ENCODE assay signal across 18 cellular contexts in the genomic region with DNA sequence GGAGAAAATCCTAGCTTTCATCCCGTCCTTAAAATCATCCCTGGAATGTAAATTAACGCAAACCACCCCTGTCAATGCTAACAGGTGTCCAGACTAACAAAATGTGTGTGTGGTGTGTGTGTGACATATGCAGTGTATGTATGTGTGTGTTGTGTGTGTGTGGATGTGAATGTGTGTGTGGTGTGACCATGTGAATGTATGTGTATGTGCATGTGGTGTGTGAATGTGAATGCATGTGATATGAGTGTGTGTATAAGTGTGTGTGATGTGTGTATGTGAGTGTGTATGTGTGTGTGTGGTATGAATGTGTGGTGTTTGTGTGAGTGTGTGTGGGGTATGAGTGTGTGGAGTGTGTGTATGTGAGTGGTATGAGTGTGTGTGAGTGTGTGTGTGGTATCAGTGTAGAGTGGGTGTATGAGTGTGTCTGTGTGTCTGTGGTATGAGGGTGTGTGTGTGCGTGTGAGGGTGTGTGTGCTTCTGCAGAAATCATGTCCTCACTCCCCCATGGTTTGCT.
A peak's percentile ranks its signal among the peaks of the same experiment; 100 is the strongest.
DNase-seq lines count a peak whose midpoint lies in the region; ATAC-seq, FAIRE-seq and TF ChIP-seq lines count a peak whose summit lies in the region.
"Had no signal": no experiment of that assay in that cellular context is flagged by ENCODE, and none has a peak within 500 bp of the region (broad histone marks: within the 10 kb centered on the region; RNA-seq: fewer than 3 reads in every experiment).

No MANE protein-coding gene starts in this region.

- H3K27me3 ChIP-seq in lower lobe of right lung (ENCODE audit: low read depth) (peaks cover 20% of the 10 kb centered on the region), stomach (peaks cover 0 to 70% (median 31%) of the 10 kb centered on the region in 3 donors)

- H3K4me3 ChIP-seq in mucosa of descending colon, result no peak overlapping the region
- no peak overlapping the region for H3K4me3 ChIP-seq in lower lobe of right lung
- no peak overlapping the region for H3K4me3 ChIP-seq in stomach
- H3K4me3 ChIP-seq: BLaER1 treated with 17β-estradiol and CSF1 and Interleukin-3, amounts not matched to agents 10 nM and 100 nM; HAP-1 had no signal

- no peaks in the 10 kb centered on the region for H3K4me1 ChIP-seq in mucosa of descending colon (ENCODE audit: low read depth)
- no peaks in the 10 kb centered on the region for H3K4me1 ChIP-seq in lower lobe of right lung
- no peaks in the 10 kb centered on the region for H3K4me1 ChIP-seq in stomach
- H3K4me1 ChIP-seq: HAP-1 had no signal

- peak; percentile 23 for ATAC-seq in activated T-helper 17 cell treated with anti-CD3 and anti-CD28 coated beads, Interleukin-2, amount 50 U/mL, for 72 hours (replicated peaks)
- ATAC-seq in mucosa of descending colon, result peak; percentile 19
- peak; percentile 5 for ATAC-seq in stimulated activated memory B cell treated with anti-CD40 and anti-IgM and Interleukin-4, amounts not matched to agents 10 μg/mL and 1 μg/mL and 100 μg/mL, for 72 hours
- no peak for ATAC-seq in lower lobe of right lung

- intact Hi-C loops in mucosa of descending colon (cut with DNase I, micrococcal nuclease), result no loop called here
- intact Hi-C loops in lower lobe of right lung (cut with DNase I), result no loop called here
- intact Hi-C loops in stomach (cut with DNase I; ENCODE audit: low total_unique reads), result no loop called here

- H3K9me3 Mint-ChIP-seq in activated T-helper 17 cell treated with anti-CD3 and anti-CD28 coated beads, Interleukin-2, amount 50 U/mL, for 72 hours, result no peaks in the 10 kb centered on the region
- peaks cover 3% of the 10 kb centered on the region for H3K9me3 Mint-ChIP-seq in stimulated activated memory B cell treated with anti-CD40 and anti-IgM and Interleukin-4, amounts not matched to agents 10 μg/mL and 1 μg/mL and 100 μg/mL, for 72 hours

- H3K36me3 ChIP-seq in mucosa of descending colon (ENCODE audit: low read depth) (no peaks in the 10 kb centered on the region), lower lobe of right lung (no peaks in the 10 kb centered on the region), stomach (no peaks in the 10 kb centered on the region)
- H3K36me3 ChIP-seq: BLaER1 treated with 17β-estradiol and CSF1 and Interleukin-3, amounts not matched to agents 10 nM and 100 nM; HAP-1 had no signal

- no peak for TF ChIP-seq POLR2A in GM12891 (IDR thresholded peaks at IDR 0.05; ENCODE audit: low read depth, low read length)
- TF ChIP-seq POLR2A in stomach (IDR thresholded peaks at IDR 0.05), result no peak

- peak; percentile 76 for FAIRE-seq in GM12891 (lab: Jason Lieb, UNC)
- FAIRE-seq: GM18507 had no signal

- H3K4me3 Mint-ChIP-seq in activated T-helper 17 cell treated with anti-CD3 and anti-CD28 coated beads, Interleukin-2, amount 50 U/mL, for 72 hours, result no peak overlapping the region
- H3K4me3 Mint-ChIP-seq in stimulated activated memory B cell treated with anti-CD40 and anti-IgM and Interleukin-4, amounts not matched to agents 10 μg/mL and 1 μg/mL and 100 μg/mL, for 72 hours, result no peak overlapping the region
- H3K4me3 Mint-ChIP-seq: CD4-positive, CD25-positive, alpha-beta regulatory T cell; HFFc6; IgD-negative memory B cell had no signal

- H3K27ac Mint-ChIP-seq in activated T-helper 17 cell treated with anti-CD3 and anti-CD28 coated beads, Interleukin-2, amount 50 U/mL, for 72 hours, result no peak overlapping the region
- no peak overlapping the region for H3K27ac Mint-ChIP-seq in stimulated activated memory B cell treated with anti-CD40 and anti-IgM and Interleukin-4, amounts not matched to agents 10 μg/mL and 1 μg/mL and 100 μg/mL, for 72 hours
- H3K27ac Mint-ChIP-seq: HFFc6, IgD-negative memory B cell had no signal

- no peak for DNase-seq in GM12891 (ENCODE audit: insufficient read length, low spot score)
- no peak for DNase-seq in mucosa of descending colon
- no peak for DNase-seq in AG20443 (ENCODE audit: low spot score)
- DNase-seq in lower lobe of right lung, result no peak
- DNase-seq in stomach, result no peak
- DNase-seq: 8988T; CD4-positive, CD25-positive, alpha-beta regulatory T cell; DMS53; GF-D8; GOT3; HFFc6 had no signal

- TF ChIP-seq EP300 in stomach (IDR thresholded peaks at IDR 0.05), result no peak

- no peaks in the 10 kb centered on the region for H3K9me3 ChIP-seq in mucosa of descending colon
- H3K9me3 ChIP-seq in lower lobe of right lung, result no peaks in the 10 kb centered on the region
- no peaks in the 10 kb centered on the region for H3K9me3 ChIP-seq in stomach
- H3K9me3 ChIP-seq: BLaER1 treated with 17β-estradiol and CSF1 and Interleukin-3, amounts not matched to agents 10 nM and 100 nM; HAP-1 had no signal

- WGBS in stomach, 5 donors, result 69 to 85% (median 71%) methylated on average over 3 of the region's 3 CpGs

- TF ChIP-seq CTCF in mucosa of descending colon (IDR thresholded peaks at IDR 0.05), result no peak
- TF ChIP-seq CTCF in lower lobe of right lung (IDR thresholded peaks at IDR 0.05), result no peak
- TF ChIP-seq CTCF in stomach (IDR thresholded peaks at IDR 0.05), result no peak

- H3K36me3 Mint-ChIP-seq in activated T-helper 17 cell treated with anti-CD3 and anti-CD28 coated beads, Interleukin-2, amount 50 U/mL, for 72 hours (ENCODE audit: low read depth), result no peaks in the 10 kb centered on the region
- no peaks in the 10 kb centered on the region for H3K36me3 Mint-ChIP-seq in stimulated activated memory B cell treated with anti-CD40 and anti-IgM and Interleukin-4, amounts not matched to agents 10 μg/mL and 1 μg/mL and 100 μg/mL, for 72 hours
- H3K36me3 Mint-ChIP-seq: CD4-positive, CD25-positive, alpha-beta regulatory T cell; IgD-negative memory B cell had no signal

- no peaks in the 10 kb centered on the region for H3K4me1 Mint-ChIP-seq in activated T-helper 17 cell treated with anti-CD3 and anti-CD28 coated beads, Interleukin-2, amount 50 U/mL, for 72 hours
- H3K4me1 Mint-ChIP-seq in stimulated activated memory B cell treated with anti-CD40 and anti-IgM and Interleukin-4, amounts not matched to agents 10 μg/mL and 1 μg/mL and 100 μg/mL, for 72 hours, result no peaks in the 10 kb centered on the region
- H3K4me1 Mint-ChIP-seq: CD4-positive, CD25-positive, alpha-beta regulatory T cell; IgD-negative memory B cell had no signal

- H3K27ac ChIP-seq in lower lobe of right lung, result no peak overlapping the region
- no peak overlapping the region for H3K27ac ChIP-seq in stomach
- H3K27ac ChIP-seq: BLaER1 treated with 17β-estradiol and CSF1 and Interleukin-3, amounts not matched to agents 10 nM and 100 nM; HL-60 had no signal

- peaks cover 8% of the 10 kb centered on the region for H3K27me3 Mint-ChIP-seq in activated T-helper 17 cell treated with anti-CD3 and anti-CD28 coated beads, Interleukin-2, amount 50 U/mL, for 72 hours
- H3K27me3 Mint-ChIP-seq in stimulated activated memory B cell treated with anti-CD40 and anti-IgM and Interleukin-4, amounts not matched to agents 10 μg/mL and 1 μg/mL and 100 μg/mL, for 72 hours, result peaks cover 16% of the 10 kb centered on the region
- H3K27me3 Mint-ChIP-seq: CD4-positive, CD25-positive, alpha-beta regulatory T cell had no signal

TF ChIP-seq in GM12891, 5 proteins besides CTCF, POLR2A, EP300 and RAD21:
- TF ChIP-seq POU2F2 (IDR thresholded peaks at IDR 0.05; ENCODE audit: low read depth, low read length) (no peak), SPI1 (IDR thresholded peaks at IDR 0.05; ENCODE audit: low read depth, low read length) (no peak), TAF1 (IDR thresholded peaks at IDR 0.05; ENCODE audit: low read depth, low read length) (no peak), POLR2AphosphoS5 (IDR thresholded peaks at IDR 0.05; ENCODE audit: low read depth, low read length) (no peak), PAX5 (IDR thresholded peaks at IDR 0.05; ENCODE audit: insufficient read depth, low read length, severe bottlenecking) (no peak)

Comparison
In these comparisons a context has a peak if more than half of its experiments do, and no peak if none do; other contexts are left out.
1. ATAC-seq: peak in activated T-helper 17 cell treated with anti-CD3 and anti-CD28 coated beads, Interleukin-2, amount 50 U/mL, for 72 hours (single experiment), mucosa of descending colon (single experiment) and stimulated activated memory B cell treated with anti-CD40 and anti-IgM and Interleukin-4, amounts not matched to agents 10 μg/mL and 1 μg/mL and 100 μg/mL, for 72 hours (single experiment); none in lower lobe of right lung (0 of 2).